20 cellular contexts compared by ENCODE assay signal in the genomic region with DNA sequence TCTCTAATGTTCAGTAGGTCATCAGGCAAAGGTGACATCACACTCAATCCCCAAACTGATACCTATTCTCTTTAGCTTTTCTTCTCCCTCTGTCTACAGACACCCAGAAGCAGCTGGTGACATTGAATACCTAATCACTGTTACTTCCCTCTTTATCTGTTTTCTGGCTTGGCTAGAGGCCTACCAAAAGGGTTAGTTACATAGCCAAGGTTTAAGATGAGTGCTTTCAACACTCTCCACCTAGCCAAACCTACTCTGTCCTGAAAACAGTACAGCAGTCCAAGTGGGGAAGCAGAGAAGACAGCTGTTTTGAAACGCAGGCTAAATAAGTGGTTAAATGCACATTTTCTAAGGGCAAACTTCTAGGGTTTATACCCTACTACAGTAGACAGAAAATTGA.
"Had no signal": no experiment of that assay in that cellular context is flagged by ENCODE, and none has a peak within 500 bp of the region (broad histone marks: within the 10 kb centered on the region; RNA-seq: fewer than 3 reads in every experiment).

No MANE protein-coding gene starts in this region.

- H3K9me3 ChIP-seq: lower lobe of right lung, pancreas, right lobe of liver, tibial artery, upper lobe of left lung, uterus had no signal

- H3K36me3 ChIP-seq: lower lobe of right lung, neural progenitor cell, pancreas, right lobe of liver, uterus had no signal

- H3K27me3 ChIP-seq: dorsolateral prefrontal cortex, neural progenitor cell, pancreas, right lobe of liver, tibial artery, upper lobe of left lung, uterus had no signal

- H3K9ac ChIP-seq: neural progenitor cell had no signal

- H3K4me2 ChIP-seq: neural progenitor cell had no signal

- ATAC-seq: left lobe of liver, lower lobe of right lung, natural killer cell, pancreas, right lobe of liver had no signal

- FAIRE-seq: islet of Langerhans, pancreas had no signal

- H3K27ac ChIP-seq: dorsolateral prefrontal cortex, lower lobe of right lung, neural progenitor cell, pancreas, right lobe of liver, tibial artery, upper lobe of left lung, uterus had no signal

- H2AFZ ChIP-seq: neural progenitor cell had no signal

- H3K4me3 ChIP-seq: dorsolateral prefrontal cortex, lower lobe of right lung, neural progenitor cell, pancreas, right lobe of liver, tibial artery, upper lobe of left lung, uterus had no signal

- H3K4me1 ChIP-seq: lower lobe of right lung, neural progenitor cell, pancreas, right lobe of liver, tibial artery, upper lobe of left lung, uterus had no signal

- DNase-seq: cortex of kidney; dorsolateral prefrontal cortex; effector CD8-positive, alpha-beta T cell; foreskin melanocyte; head of caudate nucleus; hypothalamus; kidney glomerular epithelial cell; lower lobe of right lung; natural killer cell; nucleus accumbens; pancreas; right lobe of liver; stimulated activated CD4-positive, alpha-beta T cell treated with anti-CD3 and anti-CD28 coated beads, Interleukin-4, amount 100 ng/mL, for 1 hour; stimulated activated CD8-positive, alpha-beta memory T cell treated with anti-CD3 and anti-CD28 coated beads, Interleukin-4, amount 100 ng/mL, for 48 hours; tibial artery; upper lobe of left lung; uterus had no signal
